ENCODE assay signal across 21 cellular contexts in the genomic region with DNA sequence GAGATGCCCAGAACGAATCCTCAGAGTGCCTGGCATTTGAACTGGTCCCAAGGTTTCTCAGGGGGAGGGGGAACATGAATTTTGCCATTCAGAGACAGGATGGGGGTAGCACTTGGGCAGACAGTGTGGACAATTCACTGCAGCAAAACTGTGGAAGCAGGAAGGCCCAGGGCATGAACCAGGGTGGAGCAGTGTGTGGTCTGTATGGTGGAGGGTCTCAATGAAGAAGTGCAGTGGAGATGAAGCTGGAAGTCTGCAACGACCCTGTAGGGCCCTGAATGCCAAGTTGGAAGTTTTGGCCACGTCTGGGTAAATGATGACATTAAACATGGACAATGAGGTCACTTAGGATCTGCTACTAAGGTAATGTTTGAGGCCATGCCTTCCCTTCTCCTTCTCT.
"Had no signal": no experiment of that assay in that cellular context is flagged by ENCODE, and none has a peak within 500 bp of the region (broad histone marks: within the 10 kb centered on the region; RNA-seq: fewer than 3 reads in every experiment).

No MANE protein-coding gene starts in this region.

- H3K4me2 ChIP-seq: KMS-11 had no signal

- H3K4me1 ChIP-seq: SJSA1 had no signal

- DNase-seq: NCI-H1092, NCI-H1105 treated with DMSO at 0.1 percent for 48 hours, NCI-H1417 treated with DMSO at 0.1 percent for 48 hours, NCI-H146, NCI-H1694 treated with DMSO at 0.1 percent for 48 hours, NCI-H1930, NCI-H2081, NCI-H2107, NCI-H2227 treated with DMSO at 0.1 percent for 48 hours, NCI-H524, NCI-H526 treated with DMSO at 0.1 percent for 48 hours, NCI-H748 treated with DMSO at 0.1 percent for 48 hours, Right ventricle myocardium superior, RPMI8226, SIG-M5 had no signal

- H3K27ac Mint-ChIP-seq: IgD-negative memory B cell had no signal

- H3K4me1 Mint-ChIP-seq: IgD-negative memory B cell had no signal

- H3K4me3 Mint-ChIP-seq: IgD-negative memory B cell had no signal

- H3K36me3 Mint-ChIP-seq: IgD-negative memory B cell had no signal

- ATAC-seq: K562 had no signal

- H3K27ac ChIP-seq: HL-60, KMS-11, SJSA1, SK-N-MC had no signal

- H3K9ac ChIP-seq: KMS-11 had no signal

- H3K4me3 ChIP-seq: K562, SJSA1, SK-N-MC had no signal

- H3K9me3 ChIP-seq: SJSA1 had no signal

- H3K27me3 ChIP-seq: SJSA1 had no signal

- H3K36me3 ChIP-seq: SJSA1 had no signal
